1 cellular context compared by ENCODE assay signal in genomic region chr14:63641473-63642228, GRCh38.
TF ChIP-seq lines count a peak whose summit lies in the region.

WDR89 (minus strand) TSS chr14:63641871; CDS start chr14:63599942, 41,929 bp downstream.

TF ChIP-seq in HepG2, 621 proteins besides CTCF, POLR2A, EP300 and RAD21 (continued from another document and continues in another):
- no peak for TF ChIP-seq ZNF276 (CRISPR knock-in tag; IDR thresholded peaks at IDR 0.05; ENCODE audit: low read depth)
- TF ChIP-seq FOSL1 (CRISPR knock-in tag; IDR thresholded peaks at IDR 0.05; ENCODE audit: borderline replicate concordance) = 0 out of 2 replicates have a peak, but pooled peaks have one; percentile 10
- peak; percentile 94; the same call in 1 of the 2 replicates for TF ChIP-seq ZNF563 (CRISPR knock-in tag; IDR thresholded peaks at IDR 0.05)
- TF ChIP-seq ZNF598 (CRISPR knock-in tag; IDR thresholded peaks at IDR 0.05; ENCODE audit: borderline replicate concordance) = peak; percentile 93; the same call in 1 of the 2 replicates
- peak; percentile 92 for TF ChIP-seq MYPOP (CRISPR knock-in tag; IDR thresholded peaks at IDR 0.05)
- peak; percentile 61; the same call in 1 of the 2 replicates for TF ChIP-seq THRA (CRISPR knock-in tag; IDR thresholded peaks at IDR 0.05; ENCODE audit: borderline replicate concordance)
- TF ChIP-seq CBX1 (IDR thresholded peaks at IDR 0.05; ENCODE audit: low read depth) = peak; percentile 35
- TF ChIP-seq STAT6 (CRISPR knock-in tag; IDR thresholded peaks at IDR 0.05; ENCODE audit: borderline replicate concordance) = peak; percentile 25; the same call in 1 of the 2 replicates
- TF ChIP-seq ZNF782 (CRISPR knock-in tag; IDR thresholded peaks at IDR 0.05; ENCODE audit: borderline replicate concordance) = no peak
- no peak for TF ChIP-seq FIP1L1 (IDR thresholded peaks at IDR 0.05; ENCODE audit: borderline replicate concordance, insufficient read depth, low read depth, low read length)
- no peak for TF ChIP-seq PATZ1 (CRISPR knock-in tag; IDR thresholded peaks at IDR 0.05)
- TF ChIP-seq DR1 (CRISPR knock-in tag; IDR thresholded peaks at IDR 0.05) = peak; percentile 82
- TF ChIP-seq ZNF512 (CRISPR knock-in tag; IDR thresholded peaks at IDR 0.05) = no peak
- peak; percentile 91 for TF ChIP-seq ZNF232 (CRISPR knock-in tag; IDR thresholded peaks at IDR 0.05; ENCODE audit: borderline replicate concordance)
- TF ChIP-seq TIGD3 (CRISPR knock-in tag; IDR thresholded peaks at IDR 0.05; ENCODE audit: borderline replicate concordance) = no peak
- TF ChIP-seq PREB (CRISPR knock-in tag; IDR thresholded peaks at IDR 0.05) = no peak
- no peak for TF ChIP-seq DMTF1 (CRISPR knock-in tag; IDR thresholded peaks at IDR 0.05)
- peak; percentile 88; the same call in 1 of the 2 replicates for TF ChIP-seq IRF9 (CRISPR knock-in tag; IDR thresholded peaks at IDR 0.05; ENCODE audit: borderline replicate concordance)
- no peak for TF ChIP-seq ZNF615 (CRISPR knock-in tag; IDR thresholded peaks at IDR 0.05; ENCODE audit: borderline replicate concordance)
- TF ChIP-seq KIAA2018 (CRISPR knock-in tag; IDR thresholded peaks at IDR 0.05; ENCODE audit: borderline replicate concordance) = no peak
- no peak for TF ChIP-seq NBN (conservative IDR thresholded peaks at IDR 0.05)
- TF ChIP-seq ZNF83 (CRISPR knock-in tag; IDR thresholded peaks at IDR 0.05; ENCODE audit: borderline replicate concordance) = peak; percentile 73; the same call in 1 of the 2 replicates
- peak; percentile 96 for TF ChIP-seq MXI1 (IDR thresholded peaks at IDR 0.05; ENCODE audit: borderline replicate concordance, low read depth, low read length)
